In the genomic region with DNA sequence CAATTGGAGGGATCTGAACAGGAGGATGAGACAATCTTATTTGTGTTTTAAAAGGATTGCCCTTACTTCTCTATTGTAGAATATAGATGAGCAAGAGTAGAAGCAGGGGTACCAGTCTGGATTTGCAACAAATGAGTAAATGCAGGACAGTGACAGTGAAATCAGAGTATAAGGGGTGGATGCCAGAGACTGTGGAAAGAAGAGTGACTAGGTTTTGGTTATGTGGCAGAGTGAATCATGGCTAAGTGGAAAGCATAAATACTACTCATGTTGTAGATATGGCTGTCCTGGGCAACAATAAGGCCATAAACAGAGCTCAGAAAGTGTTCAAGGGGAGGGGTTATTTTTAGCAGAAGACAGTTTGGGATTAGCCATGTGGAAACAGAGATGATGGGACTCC, we compare ENCODE assay signal across 18 cellular contexts. TPM values are rescaled to one million over a fixed set of nuclear protein-coding genes. Genes with fewer than 3 reads are reported as not detected.
DNase-seq lines count a peak whose midpoint lies in the region; ATAC-seq and TF ChIP-seq lines count a peak whose summit lies in the region.
"Had no signal": no experiment of that assay in that cellular context is flagged by ENCODE, and none has a peak within 500 bp of the region (broad histone marks: within the 10 kb centered on the region; RNA-seq: fewer than 3 reads in every experiment).

No MANE protein-coding gene starts in this region.

- no peak overlapping the region for H3K4me2 ChIP-seq in SK-N-SH

- H3K4me1 Mint-ChIP-seq in activated CD4-positive, alpha-beta T cell treated with anti-CD3 and anti-CD28 coated beads, Interleukin-2, amount 10 ng/mL, durations not matched to agents 7 days and 5 days, result peaks cover 31% of the 10 kb centered on the region
- peaks cover 27 to 43% (median 31%) of the 10 kb centered on the region in 3 donors for H3K4me1 Mint-ChIP-seq in IgD-negative memory B cell
- H3K4me1 Mint-ChIP-seq in activated T-cell treated with anti-CD3 and anti-CD28 coated beads, Interleukin-2, amount 50 U/mL, for 72 hours (ENCODE audit: low read depth), result peaks cover 37% of the 10 kb centered on the region
- H3K4me1 Mint-ChIP-seq in naive thymus-derived CD8-positive, alpha-beta T cell, result peaks cover 13 to 47% (median 29%) of the 10 kb centered on the region in 4 donors

- DNase-seq in activated CD4-positive, alpha-beta T cell treated with anti-CD3 and anti-CD28 coated beads, Interleukin-2, amount 10 ng/mL, durations not matched to agents 7 days and 5 days, result no peak
- no peak for DNase-seq in activated CD4-positive, alpha-beta T cell treated with anti-CD3 and anti-CD28 coated beads for 4 hours
- DNase-seq in activated T-cell treated with anti-CD3 and anti-CD28 coated beads, Interleukin-2, amount 50 U/mL, for 72 hours, result peak; percentile 12 to 42
- no peak for DNase-seq in naive thymus-derived CD8-positive, alpha-beta T cell
- DNase-seq in SK-N-SH, result no peak
- DNase-seq: central memory CD4-positive, alpha-beta T cell; foreskin keratinocyte; NCI-H2171; small intestine had no signal

- no peak overlapping the region for H3K4me3 ChIP-seq in SK-N-SH (ENCODE audit: low read depth in 2 of 2, low read length in 1 of 2)
- H3K4me3 ChIP-seq: HAP-1 had no signal

- peaks cover 4% of the 10 kb centered on the region for H3K36me3 Mint-ChIP-seq in activated CD4-positive, alpha-beta T cell treated with anti-CD3 and anti-CD28 coated beads, Interleukin-2, amount 10 ng/mL, durations not matched to agents 7 days and 5 days (ENCODE audit: low read depth)
- H3K36me3 Mint-ChIP-seq in IgD-negative memory B cell, result no peaks in the 10 kb centered on the region
- H3K36me3 Mint-ChIP-seq in activated T-cell treated with anti-CD3 and anti-CD28 coated beads, Interleukin-2, amount 50 U/mL, for 72 hours (ENCODE audit: insufficient read depth in 2 of 2), result peaks cover 2 to 4% of the 10 kb centered on the region in 2 donors
- no peaks in the 10 kb centered on the region for H3K36me3 Mint-ChIP-seq in naive thymus-derived CD8-positive, alpha-beta T cell

- H3K4me1 ChIP-seq in SK-N-SH (ENCODE audit: control insufficient read depth in 1 of 2, insufficient read depth in 2 of 2, low read depth in 1 of 2, low read length in 1 of 2), result no peaks in the 10 kb centered on the region
- H3K4me1 ChIP-seq: foreskin keratinocyte, HAP-1 had no signal

- H3F3A ChIP-seq in SK-N-SH (replicated peaks; ENCODE audit: insufficient read depth), result no peaks in the 10 kb centered on the region

- ATAC-seq in activated T-cell treated with anti-CD3 and anti-CD28 coated beads, Interleukin-2, amount 50 U/mL, for 72 hours (replicated peaks in 1 of 2), result peak; percentile 87
- ATAC-seq in naive thymus-derived CD8-positive, alpha-beta T cell, result no peak
- no peak for ATAC-seq in GM19397 (IDR thresholded peaks at IDR 0.05; ENCODE audit: unreplicated experiment)
- ATAC-seq in GM18868 (IDR thresholded peaks at IDR 0.05; ENCODE audit: unreplicated experiment), result no peak
- ATAC-seq: foreskin keratinocyte, HepG2, left lobe of liver had no signal

- H3K9me3 ChIP-seq in SK-N-SH, result no peaks in the 10 kb centered on the region
- H3K9me3 ChIP-seq: HAP-1 had no signal

- TF ChIP-seq RAD21 in SK-N-SH (IDR thresholded peaks at IDR 0.05; ENCODE audit: low read length), result no peak

- POLR2A ChIA-PET in activated CD4-positive, alpha-beta T cell treated with anti-CD3 and anti-CD28 coated beads, Interleukin-2, amount 10 ng/mL, durations not matched to agents 7 days and 5 days (lab: Charles Lee), result interaction anchor here (1.4 kb wide), 1 partner anchor 8 kb away, joined by 5 read pairs; no protein-coding TSS in a partner anchor
- POLR2A ChIA-PET in naive thymus-derived CD8-positive, alpha-beta T cell (lab: Charles Lee), result no interaction called here
- POLR2A ChIA-PET in SK-N-SH (lab: Yijun Ruan, JAX), result no interaction called here

- H3K27ac ChIP-seq in SK-N-SH (ENCODE audit: low read depth in 2 of 2, low read length in 1 of 2), result no peak overlapping the region
- H3K27ac ChIP-seq: foreskin keratinocyte had no signal

- H3K27me3 ChIP-seq in SK-N-SH (ENCODE audit: insufficient read depth), result no peaks in the 10 kb centered on the region
- H3K27me3 ChIP-seq: foreskin keratinocyte had no signal

- TF ChIP-seq EP300 in SK-N-SH (IDR thresholded peaks at IDR 0.05; ENCODE audit: borderline replicate concordance in 1 of 2, low read depth in 1 of 2, low read length in 1 of 2), result no peak

- peak overlapping the region; percentile 82 for H3K27ac Mint-ChIP-seq in activated CD4-positive, alpha-beta T cell treated with anti-CD3 and anti-CD28 coated beads, Interleukin-2, amount 10 ng/mL, durations not matched to agents 7 days and 5 days
- H3K27ac Mint-ChIP-seq in IgD-negative memory B cell, result peak overlapping the region in 2 of 3 donors; percentile 37 to 89
- H3K27ac Mint-ChIP-seq in activated T-cell treated with anti-CD3 and anti-CD28 coated beads, Interleukin-2, amount 50 U/mL, for 72 hours, result peak overlapping the region; percentile 83
- peak overlapping the region in 8 of 10 donors; percentile 4 to 89 (median 50) for H3K27ac Mint-ChIP-seq in naive thymus-derived CD8-positive, alpha-beta T cell
- H3K27ac Mint-ChIP-seq: progenitor cell of endocrine pancreas had no signal

- H3K9me3 Mint-ChIP-seq in activated CD4-positive, alpha-beta T cell treated with anti-CD3 and anti-CD28 coated beads, Interleukin-2, amount 10 ng/mL, durations not matched to agents 7 days and 5 days, result peaks cover 12% of the 10 kb centered on the region
- H3K9me3 Mint-ChIP-seq in IgD-negative memory B cell, result no peaks in the 10 kb centered on the region
- H3K9me3 Mint-ChIP-seq in activated T-cell treated with anti-CD3 and anti-CD28 coated beads, Interleukin-2, amount 50 U/mL, for 72 hours, result peaks cover 2% of the 10 kb centered on the region in 2 donors
- H3K9me3 Mint-ChIP-seq in naive thymus-derived CD8-positive, alpha-beta T cell, result no peaks in the 10 kb centered on the region

- no peak overlapping the region for H3K9ac ChIP-seq in SK-N-SH

- H4K20me1 ChIP-seq in SK-N-SH (ENCODE audit: insufficient read depth), result no peaks in the 10 kb centered on the region

- no peaks in the 10 kb centered on the region for H3K79me2 ChIP-seq in SK-N-SH (ENCODE audit: insufficient read depth)

- H2AFZ ChIP-seq in SK-N-SH (ENCODE audit: low read depth), result no peak overlapping the region

- CTCF ChIA-PET in activated CD4-positive, alpha-beta T cell treated with anti-CD3 and anti-CD28 coated beads, Interleukin-2, amount 10 ng/mL, durations not matched to agents 7 days and 5 days (lab: Charles Lee), result interaction anchor here (1.0 to 1.2 kb wide), 2 partner anchors 10 to 20 kb away, joined by 3 read pairs; no protein-coding TSS in a partner anchor
- CTCF ChIA-PET in SK-N-SH (lab: Yijun Ruan, JAX), result no interaction called here

- no peak overlapping the region for H3K4me3 Mint-ChIP-seq in activated CD4-positive, alpha-beta T cell treated with anti-CD3 and anti-CD28 coated beads, Interleukin-2, amount 10 ng/mL, durations not matched to agents 7 days and 5 days
- peak overlapping the region in 1 of 4 donors; percentile 41 for H3K4me3 Mint-ChIP-seq in IgD-negative memory B cell
- peak overlapping the region; percentile 75 to 79 for H3K4me3 Mint-ChIP-seq in activated T-cell treated with anti-CD3 and anti-CD28 coated beads, Interleukin-2, amount 50 U/mL, for 72 hours
- H3K4me3 Mint-ChIP-seq in naive thymus-derived CD8-positive, alpha-beta T cell, result peak overlapping the region in 4 of 10 donors; percentile 2 to 62 (median 38)

- TF ChIP-seq CTCF in SK-N-SH (IDR thresholded peaks at IDR 0.05), result no peak

- no peaks in the 10 kb centered on the region for H3K36me3 ChIP-seq in SK-N-SH (replicated peaks in 1 of 2; ENCODE audit: control insufficient read depth in 1 of 2, insufficient read depth in 2 of 2, low read length in 1 of 2)
- H3K36me3 ChIP-seq: HAP-1 had no signal

- H3K27me3 Mint-ChIP-seq in activated CD4-positive, alpha-beta T cell treated with anti-CD3 and anti-CD28 coated beads, Interleukin-2, amount 10 ng/mL, durations not matched to agents 7 days and 5 days, result no peaks in the 10 kb centered on the region
- H3K27me3 Mint-ChIP-seq in IgD-negative memory B cell, result no peaks in the 10 kb centered on the region
- peaks cover 15% of the 10 kb centered on the region for H3K27me3 Mint-ChIP-seq in activated T-cell treated with anti-CD3 and anti-CD28 coated beads, Interleukin-2, amount 50 U/mL, for 72 hours (ENCODE audit: low read depth)
- H3K27me3 Mint-ChIP-seq in naive thymus-derived CD8-positive, alpha-beta T cell, result no peaks in the 10 kb centered on the region
- H3K27me3 Mint-ChIP-seq: progenitor cell of endocrine pancreas had no signal

- no peaks in the 10 kb centered on the region for H3K9me2 ChIP-seq in SK-N-SH

TF ChIP-seq in SK-N-SH, 30 proteins besides CTCF, POLR2A, EP300 and RAD21:
- TF ChIP-seq EZH2phosphoT487 (IDR thresholded peaks at IDR 0.05; ENCODE audit: borderline replicate concordance, low read depth), result no peak
- TF ChIP-seq, protein P1, sequence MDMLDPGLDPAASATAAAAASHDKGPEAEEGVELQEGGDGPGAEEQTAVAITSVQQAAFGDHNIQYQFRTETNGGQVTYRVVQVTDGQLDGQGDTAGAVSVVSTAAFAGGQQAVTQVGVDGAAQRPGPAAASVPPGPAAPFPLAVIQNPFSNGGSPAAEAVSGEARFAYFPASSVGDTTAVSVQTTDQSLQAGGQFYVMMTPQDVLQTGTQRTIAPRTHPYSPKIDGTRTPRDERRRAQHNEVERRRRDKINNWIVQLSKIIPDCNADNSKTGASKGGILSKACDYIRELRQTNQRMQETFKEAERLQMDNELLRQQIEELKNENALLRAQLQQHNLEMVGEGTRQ (IDR thresholded peaks at IDR 0.05; ENCODE audit: borderline replicate concordance, low read depth, low read length), result no peak
- no peak for TF ChIP-seq SIN3A (IDR thresholded peaks at IDR 0.05; ENCODE audit: borderline replicate concordance, low read depth, low read length)

RNA-seq across cellular contexts. Expression of gene VSIG4, which starts 6.0 kb away (rescaled TPM):
- total RNA-seq in activated CD4-positive, alpha-beta T cell treated with anti-CD3 and anti-CD28 coated beads, Interleukin-2, amount 10 ng/mL, durations not matched to agents 7 days and 5 days, result not detected
- polyA plus RNA-seq in IgD-negative memory B cell (not detected), SK-N-SH (2012; rRNA removed) (not detected in 2 replicates)
- under 1 TPM in 1 of 2 donors, not detected in 1; 0.22 TPM for total RNA-seq in activated T-cell treated with anti-CD3 and anti-CD28 coated beads, Interleukin-2, amount 50 U/mL, for 72 hours
- total RNA-seq in naive thymus-derived CD8-positive, alpha-beta T cell, result under 1 TPM; 0.47 to 0.60 TPM
- polyA plus RNA-seq in naive thymus-derived CD8-positive, alpha-beta T cell, result under 1 TPM in 1 of 3 donors, not detected in 2; 0.38 TPM
- not detected in 2 replicates for polyA plus RNA-seq in SK-N-SH (2012; cell fraction: cytosol; rRNA removed)
- not detected in 2 replicates for polyA plus RNA-seq in SK-N-SH (2012; cell fraction: nucleus; rRNA removed)
- total RNA-seq: A673, foreskin keratinocyte, G401, HepG2, progenitor cell of endocrine pancreas had no signal
- polyA plus RNA-seq: foreskin keratinocyte, HepG2 had no signal

Comparison
In these comparisons a context has a peak if more than half of its experiments do, and no peak if none do; other contexts are left out.
1. DNase-seq: peak in activated T-cell treated with anti-CD3 and anti-CD28 coated beads, Interleukin-2, amount 50 U/mL, for 72 hours (2 of 2); none in activated CD4-positive, alpha-beta T cell treated with anti-CD3 and anti-CD28 coated beads, Interleukin-2, amount 10 ng/mL, durations not matched to agents 7 days and 5 days (single experiment), activated CD4-positive, alpha-beta T cell treated with anti-CD3 and anti-CD28 coated beads for 4 hours (0 of 2), naive thymus-derived CD8-positive, alpha-beta T cell (0 of 10) and SK-N-SH (single experiment).
2. ATAC-seq: peak in activated T-cell treated with anti-CD3 and anti-CD28 coated beads, Interleukin-2, amount 50 U/mL, for 72 hours (2 of 2); none in naive thymus-derived CD8-positive, alpha-beta T cell (0 of 2), GM19397 (single experiment) and GM18868 (single experiment).
3. Peak in every context shown above with its lines, with median percentiles within 50 percentile points of each other: H3K27ac Mint-ChIP-seq.